ENCODE assay signal across 11 cellular contexts in the genomic region with DNA sequence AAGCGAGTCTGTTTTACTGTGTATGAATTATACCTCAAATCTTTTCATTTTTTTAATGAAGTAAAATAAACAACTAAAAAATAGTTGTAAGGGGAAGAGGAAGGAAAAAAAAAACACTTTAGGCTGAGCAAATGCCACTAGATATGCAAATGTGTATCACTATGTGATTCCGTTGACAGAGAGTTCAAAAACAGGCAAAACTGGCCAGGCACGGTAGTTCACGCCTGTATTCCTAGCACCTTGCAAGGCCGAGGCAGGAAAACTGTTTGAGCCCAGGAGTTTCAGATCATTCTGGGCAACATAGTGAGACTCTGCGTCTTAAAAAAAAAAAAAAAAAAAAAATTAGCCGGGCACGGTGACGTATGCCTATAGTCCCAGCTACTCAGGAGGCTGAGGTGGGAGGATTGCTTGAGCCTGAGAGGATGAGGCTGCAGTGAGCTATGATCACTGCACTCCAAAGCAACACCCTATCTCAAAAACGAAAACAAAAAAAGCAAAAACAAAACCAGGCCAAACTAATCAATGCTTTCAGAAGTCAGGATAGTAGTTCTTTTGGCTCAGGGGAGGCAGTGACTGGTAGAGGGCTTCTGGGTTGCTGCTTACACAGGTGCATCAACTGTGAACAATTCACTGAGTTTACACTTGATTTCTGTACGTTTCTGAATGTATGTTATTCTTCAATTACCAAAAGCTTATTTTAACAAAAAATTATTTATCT. TPM values are rescaled to one million over a fixed set of nuclear protein-coding genes. Genes with fewer than 3 reads are reported as not detected.
DNase-seq lines count a peak whose midpoint lies in the region; ATAC-seq, FAIRE-seq and TF ChIP-seq lines count a peak whose summit lies in the region.
"Had no signal": no experiment of that assay in that cellular context is flagged by ENCODE, and none has a peak within 500 bp of the region (broad histone marks: within the 10 kb centered on the region; RNA-seq: fewer than 3 reads in every experiment).

No MANE protein-coding gene starts in this region.

- H3K4me2 ChIP-seq in A549 (peak overlapping the region; percentile 25; the same call in 2 of the 3 replicates), hepatocyte (no peak overlapping the region)

- TF ChIP-seq RAD21 in A549 (conservative IDR thresholded peaks at IDR 0.05 in 1 of 2, IDR thresholded peaks at IDR 0.05 in 1 of 2) = no peak

- no peak overlapping the region for H3K4me3 Mint-ChIP-seq in T-helper 2 cell treated with Interferon-gamma antibody and Interleukin-4, amounts not matched to agents 5 μg/mL and 100 μg/mL, for 36 hours
- no peak overlapping the region for H3K4me3 Mint-ChIP-seq in activated T-cell treated with anti-CD3 and anti-CD28 coated beads, Interleukin-2, amount 50 U/mL, for 72 hours
- H3K4me3 Mint-ChIP-seq: CD14-positive monocyte; stimulated activated naive CD8-positive, alpha-beta T cell treated with anti-CD3 and anti-CD28 coated beads, Interleukin-15, Interleukin-2, amounts not matched to agents 100 ng/mL and 50 ng/mL, for 24 hours had no signal

- H3K79me2 ChIP-seq in hepatocyte = peaks cover 81% of the 10 kb centered on the region

- H3K9me3 ChIP-seq in A549 = no peaks in the 10 kb centered on the region
- H3K9me3 ChIP-seq in hepatocyte (ENCODE audit: low read depth) = no peaks in the 10 kb centered on the region

- CTCF ChIA-PET in A549 (lab: Yijun Ruan, JAX) = interaction anchor here (1.1 to 18.2 kb wide), 6 partner anchors 11 to 69 kb away, joined by 3 to 247 read pairs (median 4); a partner anchor contains a TSS

- no peak for FAIRE-seq in A549 (lab: Jason Lieb, UNC)

- no peak overlapping the region for H3K27ac ChIP-seq in A549
- H3K27ac ChIP-seq in hepatocyte = no peak overlapping the region

- H3K9me2 ChIP-seq in hepatocyte (replicated peaks; ENCODE audit: insufficient read depth) = no peaks in the 10 kb centered on the region

- no peaks in the 10 kb centered on the region for H3K36me3 ChIP-seq in hepatocyte (replicated peaks; ENCODE audit: insufficient read depth, low read depth)

- peaks cover 49% of the 10 kb centered on the region for H3K4me1 Mint-ChIP-seq in T-helper 2 cell treated with Interferon-gamma antibody and Interleukin-4, amounts not matched to agents 5 μg/mL and 100 μg/mL, for 36 hours (ENCODE audit: low read depth)
- peaks cover 40% of the 10 kb centered on the region for H3K4me1 Mint-ChIP-seq in activated T-cell treated with anti-CD3 and anti-CD28 coated beads, Interleukin-2, amount 50 U/mL, for 72 hours (ENCODE audit: low read depth)

- no peak for ATAC-seq in A549
- peak; percentile 64 for ATAC-seq in GM18870 (IDR thresholded peaks at IDR 0.05; ENCODE audit: unreplicated experiment)
- peak; percentile 58 for ATAC-seq in HG02798 (IDR thresholded peaks at IDR 0.05; ENCODE audit: poor library complexity, unreplicated experiment)
- ATAC-seq in activated CD4-positive, CD25-positive, alpha-beta regulatory T cell treated with anti-CD3 and anti-CD28 coated beads, Interleukin-2, amount 50 U/mL, for 24 hours = no peak
- ATAC-seq in activated T-cell treated with anti-CD3 and anti-CD28 coated beads, Interleukin-2, amount 50 U/mL, for 72 hours (replicated peaks in 1 of 2) = no peak

- H3K36me3 Mint-ChIP-seq in T-helper 2 cell treated with Interferon-gamma antibody and Interleukin-4, amounts not matched to agents 5 μg/mL and 100 μg/mL, for 36 hours (ENCODE audit: low read depth) = peaks cover 37% of the 10 kb centered on the region
- H3K36me3 Mint-ChIP-seq in activated T-cell treated with anti-CD3 and anti-CD28 coated beads, Interleukin-2, amount 50 U/mL, for 72 hours (ENCODE audit: insufficient read depth in 2 of 2) = peaks cover 7 to 27% of the 10 kb centered on the region in 2 donors

- WGBS in A549 (ENCODE audit: missing lambda C conversion rate) = 86% methylated on average over 11 of the region's 11 CpGs
- WGBS in hepatocyte (ENCODE audit: low lambda C conversion rate, missing lambda C conversion rate) = 86% methylated on average over 11 of the region's 11 CpGs

- DNase-seq in A549 (ENCODE audit: low read depth in 1 of 2, low spot score in 1 of 2) = no peak
- DNase-seq in T-helper 2 cell treated with Interferon-gamma antibody and Interleukin-4, amounts not matched to agents 5 μg/mL and 100 μg/mL, for 36 hours (ENCODE audit: low spot score) = no peak
- DNase-seq in hepatocyte (ENCODE audit: low spot score) = no peak
- no peak for DNase-seq in activated T-cell treated with anti-CD3 and anti-CD28 coated beads, Interleukin-2, amount 50 U/mL, for 72 hours
- no peak for DNase-seq in stimulated activated CD4-positive, alpha-beta T cell treated with anti-CD3 and anti-CD28 coated beads, Interleukin-12 subunit alpha, Interleukin-12 subunit beta, amount 100 ng/mL, for 4 hours
- DNase-seq: NCI-H1436 treated with DMSO at 0.1 percent for 48 hours had no signal

- POLR2A ChIA-PET in A549 (lab: Yijun Ruan, JAX) = no interaction called here

- H4K20me1 ChIP-seq in hepatocyte (ENCODE audit: insufficient read depth, poor library complexity, severe bottlenecking) = no peaks in the 10 kb centered on the region

- no peak overlapping the region for H2AFZ ChIP-seq in hepatocyte

- no peaks in the 10 kb centered on the region for H3K27me3 ChIP-seq in hepatocyte

- peaks cover 20% of the 10 kb centered on the region for H3K4me1 ChIP-seq in A549
- peaks cover 3% of the 10 kb centered on the region for H3K4me1 ChIP-seq in hepatocyte (ENCODE audit: insufficient read depth)

- no peak for TF ChIP-seq POLR2A in A549 (IDR thresholded peaks at IDR 0.05; ENCODE audit: low read length)

- no peaks in the 10 kb centered on the region for H3K9me3 Mint-ChIP-seq in T-helper 2 cell treated with Interferon-gamma antibody and Interleukin-4, amounts not matched to agents 5 μg/mL and 100 μg/mL, for 36 hours
- no peaks in the 10 kb centered on the region for H3K9me3 Mint-ChIP-seq in activated T-cell treated with anti-CD3 and anti-CD28 coated beads, Interleukin-2, amount 50 U/mL, for 72 hours
- H3K9me3 Mint-ChIP-seq: CD14-positive monocyte; stimulated activated naive CD8-positive, alpha-beta T cell treated with anti-CD3 and anti-CD28 coated beads, Interleukin-15, Interleukin-2, amounts not matched to agents 100 ng/mL and 50 ng/mL, for 24 hours had no signal

- H3K27me3 Mint-ChIP-seq in T-helper 2 cell treated with Interferon-gamma antibody and Interleukin-4, amounts not matched to agents 5 μg/mL and 100 μg/mL, for 36 hours (ENCODE audit: low read depth) = no peaks in the 10 kb centered on the region
- H3K27me3 Mint-ChIP-seq in activated T-cell treated with anti-CD3 and anti-CD28 coated beads, Interleukin-2, amount 50 U/mL, for 72 hours (ENCODE audit: low read depth) = no peaks in the 10 kb centered on the region
- H3K27me3 Mint-ChIP-seq: stimulated activated naive CD8-positive, alpha-beta T cell treated with anti-CD3 and anti-CD28 coated beads, Interleukin-15, Interleukin-2, amounts not matched to agents 100 ng/mL and 50 ng/mL, for 24 hours had no signal

- H3K4me3 ChIP-seq in A549 (no peak overlapping the region), hepatocyte (no peak overlapping the region)

- H3K27ac Mint-ChIP-seq in T-helper 2 cell treated with Interferon-gamma antibody and Interleukin-4, amounts not matched to agents 5 μg/mL and 100 μg/mL, for 36 hours = peak overlapping the region; percentile 78
- H3K27ac Mint-ChIP-seq in activated T-cell treated with anti-CD3 and anti-CD28 coated beads, Interleukin-2, amount 50 U/mL, for 72 hours = no peak overlapping the region
- H3K27ac Mint-ChIP-seq: stimulated activated naive CD8-positive, alpha-beta T cell treated with anti-CD3 and anti-CD28 coated beads, Interleukin-15, Interleukin-2, amounts not matched to agents 100 ng/mL and 50 ng/mL, for 24 hours had no signal

- no peak for TF ChIP-seq CTCF in A549 (IDR thresholded peaks at IDR 0.05)
- no peak for TF ChIP-seq CTCF in hepatocyte (IDR thresholded peaks at IDR 0.05; ENCODE audit: poor library complexity)

- no peak for TF ChIP-seq EP300 in A549 (IDR thresholded peaks at IDR 0.05)

RNA-seq across cellular contexts. Expression of a gene that starts 7.4 kb away (rescaled TPM):
- polyA plus RNA-seq in A549 (2011; rRNA removed) (376 and 426 TPM in 2 replicates), A549 (2017; fragmentation: RNase III; extraction: RNeasy Plus Mini Kit Qiagen cat#74134 plus additional on column Dnase treatment) (277 to 312 TPM (median 303 TPM) in 3 replicates), hepatocyte (21.5 and 29.8 TPM in 2 replicates)
- polyA plus RNA-seq in A549 (2012; cell fraction: cytosol; rRNA removed) = 330 and 355 TPM in 2 replicates
- 589 and 939 TPM in 2 replicates for polyA plus RNA-seq in A549 (2012; cell fraction: nucleus; rRNA removed)
- 307 and 318 TPM in 2 replicates for polyA minus RNA-seq in A549 (2011; rRNA and poly(A)+ RNA removed)
- total RNA-seq in hepatocyte = 29.2 and 35.8 TPM in 2 replicates
- 100 to 1,000 TPM; 111 to 115 TPM for total RNA-seq in activated T-cell treated with anti-CD3 and anti-CD28 coated beads, Interleukin-2, amount 50 U/mL, for 72 hours

RNA-seq across cellular contexts. Expression of a gene that starts 32.3 kb away (rescaled TPM):
- polyA plus RNA-seq in A549 (2011; rRNA removed) = 22.8 and 25.3 TPM in 2 replicates
- 36.1 and 40.9 TPM in 2 replicates for polyA plus RNA-seq in A549 (2012; cell fraction: cytosol; rRNA removed)
- polyA plus RNA-seq in A549 (2012; cell fraction: nucleus; rRNA removed) = 85.8 and 98.1 TPM in 2 replicates
- polyA plus RNA-seq in A549 (2017; fragmentation: RNase III; extraction: RNeasy Plus Mini Kit Qiagen cat#74134 plus additional on column Dnase treatment) = 37.0 to 39.4 TPM (median 37.2 TPM) in 3 replicates
- 12.9 and 13.6 TPM in 2 replicates for polyA minus RNA-seq in A549 (2011; rRNA and poly(A)+ RNA removed)
- total RNA-seq in hepatocyte = 5.3 and 9.5 TPM in 2 replicates
- polyA plus RNA-seq in hepatocyte = 9.4 and 11.2 TPM in 2 replicates
- total RNA-seq in activated T-cell treated with anti-CD3 and anti-CD28 coated beads, Interleukin-2, amount 50 U/mL, for 72 hours = 10 to 100 TPM; 26.2 to 27.6 TPM

RNA-seq across cellular contexts. Expression of a gene that starts 35.4 kb away (rescaled TPM):
- polyA plus RNA-seq in A549 (2011; rRNA removed) = 17.9 and 25.0 TPM in 2 replicates
- 11.5 and 12.1 TPM in 2 replicates for polyA plus RNA-seq in A549 (2012; cell fraction: cytosol; rRNA removed)
- polyA plus RNA-seq in A549 (2012; cell fraction: nucleus; rRNA removed) = 37.0 and 45.7 TPM in 2 replicates
- polyA plus RNA-seq in A549 (2017; fragmentation: RNase III; extraction: RNeasy Plus Mini Kit Qiagen cat#74134 plus additional on column Dnase treatment) = 9.5 to 11.7 TPM (median 11.1 TPM) in 3 replicates
- polyA minus RNA-seq in A549 (2011; rRNA and poly(A)+ RNA removed) = 20.6 and 24.0 TPM in 2 replicates
- 8.0 and 11.7 TPM in 2 replicates for total RNA-seq in hepatocyte
- 7.8 and 10.4 TPM in 2 replicates for polyA plus RNA-seq in hepatocyte
- 10 to 100 TPM; 24.4 to 25.5 TPM for total RNA-seq in activated T-cell treated with anti-CD3 and anti-CD28 coated beads, Interleukin-2, amount 50 U/mL, for 72 hours

RNA-seq across cellular contexts. Expression of a gene that starts 51.9 kb away (rescaled TPM):
- 47.7 and 48.2 TPM in 2 replicates for polyA plus RNA-seq in A549 (2011; rRNA removed)
- 70.2 and 71.6 TPM in 2 replicates for polyA plus RNA-seq in A549 (2012; cell fraction: cytosol; rRNA removed)
- polyA plus RNA-seq in A549 (2012; cell fraction: nucleus; rRNA removed) = 128 and 156 TPM in 2 replicates
- 76.9 to 82.5 TPM (median 80.4 TPM) in 3 replicates for polyA plus RNA-seq in A549 (2017; fragmentation: RNase III; extraction: RNeasy Plus Mini Kit Qiagen cat#74134 plus additional on column Dnase treatment)
- polyA minus RNA-seq in A549 (2011; rRNA and poly(A)+ RNA removed) = 84.6 and 90.4 TPM in 2 replicates
- 55.2 and 69.8 TPM in 2 replicates for total RNA-seq in hepatocyte
- 55.3 and 63.3 TPM in 2 replicates for polyA plus RNA-seq in hepatocyte
- total RNA-seq in activated T-cell treated with anti-CD3 and anti-CD28 coated beads, Interleukin-2, amount 50 U/mL, for 72 hours = 10 to 100 TPM; 65.9 to 76.8 TPM

RNA-seq across cellular contexts. Expression of a gene that starts 54.6 kb away (rescaled TPM):
- polyA plus RNA-seq in A549 (2011; rRNA removed) (29.8 and 31.9 TPM in 2 replicates), A549 (2017; fragmentation: RNase III; extraction: RNeasy Plus Mini Kit Qiagen cat#74134 plus additional on column Dnase treatment) (25.3 to 29.7 TPM (median 26.1 TPM) in 3 replicates), hepatocyte (13.0 and 20.0 TPM in 2 replicates)
- 41.6 and 42.9 TPM in 2 replicates for polyA plus RNA-seq in A549 (2012; cell fraction: cytosol; rRNA removed)
- polyA plus RNA-seq in A549 (2012; cell fraction: nucleus; rRNA removed) = 28.9 and 34.8 TPM in 2 replicates
- 27.4 and 33.9 TPM in 2 replicates for polyA minus RNA-seq in A549 (2011; rRNA and poly(A)+ RNA removed)
- total RNA-seq in hepatocyte = 15.4 and 17.5 TPM in 2 replicates
- 10 to 100 TPM; 37.6 to 53.7 TPM for total RNA-seq in activated T-cell treated with anti-CD3 and anti-CD28 coated beads, Interleukin-2, amount 50 U/mL, for 72 hours

Comparison
In these comparisons a context has a peak if more than half of its experiments do, and no peak if none do; other contexts are left out.
1. ATAC-seq: peak in GM18870 (single experiment) and HG02798 (single experiment); none in A549 (0 of 2), activated CD4-positive, CD25-positive, alpha-beta regulatory T cell treated with anti-CD3 and anti-CD28 coated beads, Interleukin-2, amount 50 U/mL, for 24 hours (0 of 2) and activated T-cell treated with anti-CD3 and anti-CD28 coated beads, Interleukin-2, amount 50 U/mL, for 72 hours (0 of 2).